In genomic region chr10:59814878-59815277, GRCh38 we compare ENCODE assay signal across 16 cellular contexts.
"Had no signal": no experiment of that assay in that cellular context is flagged by ENCODE, and none has a peak within 500 bp of the region (broad histone marks: within the 10 kb centered on the region; RNA-seq: fewer than 3 reads in every experiment).

No MANE protein-coding gene starts in this region.

- H3K27ac Mint-ChIP-seq: activated B cell treated with CpG ODN at 0.5 μM for 24 hours; activated naive CD4-positive, alpha-beta T cell treated with anti-CD3 and anti-CD28 coated beads, Interleukin-2, amount 50 U/mL, for 24 hours; immature natural killer cell had no signal

- DNase-seq: activated B cell treated with CpG ODN at 0.5 μM for 24 hours; activated CD4-positive, alpha-beta T cell treated with anti-CD3 and anti-CD28 coated beads, Interleukin-2, amount 50 U/mL, for 1 hour; activated effector memory CD4-positive, alpha-beta T cell treated with Interleukin-2 at 50 U/mL for 16 hours; activated T-cell treated with anti-CD3 and anti-CD28 coated beads for 4 hours; body of pancreas; effector memory CD8-positive, alpha-beta T cell; immature natural killer cell; lower lobe of right lung; naive B cell; stimulated activated CD4-positive, alpha-beta T cell treated with anti-CD3 and anti-CD28 coated beads, Interleukin-4, amount 100 ng/mL, for 4 hours; tibial artery; uterus had no signal

- ATAC-seq: body of pancreas; effector memory CD8-positive, alpha-beta T cell; lower lobe of right lung had no signal

- H3K9me3 Mint-ChIP-seq: activated B cell treated with CpG ODN at 0.5 μM for 24 hours; activated naive CD4-positive, alpha-beta T cell treated with anti-CD3 and anti-CD28 coated beads, Interleukin-2, amount 50 U/mL, for 24 hours; effector memory CD8-positive, alpha-beta T cell; immature natural killer cell; naive B cell had no signal

- H3K27me3 Mint-ChIP-seq: activated B cell treated with CpG ODN at 0.5 μM for 24 hours; activated naive CD4-positive, alpha-beta T cell treated with anti-CD3 and anti-CD28 coated beads, Interleukin-2, amount 50 U/mL, for 24 hours; effector memory CD8-positive, alpha-beta T cell; naive B cell had no signal

- H3K27ac ChIP-seq: body of pancreas, lower lobe of right lung, neutrophil, right atrium auricular region, skin epidermis, tibial artery, uterus had no signal

- H3K4me3 Mint-ChIP-seq: activated B cell treated with CpG ODN at 0.5 μM for 24 hours; activated naive CD4-positive, alpha-beta T cell treated with anti-CD3 and anti-CD28 coated beads, Interleukin-2, amount 50 U/mL, for 24 hours; effector memory CD8-positive, alpha-beta T cell; immature natural killer cell; naive B cell had no signal
